Comparison of ENCODE assay signal across 1 cellular context in the genomic region with DNA sequence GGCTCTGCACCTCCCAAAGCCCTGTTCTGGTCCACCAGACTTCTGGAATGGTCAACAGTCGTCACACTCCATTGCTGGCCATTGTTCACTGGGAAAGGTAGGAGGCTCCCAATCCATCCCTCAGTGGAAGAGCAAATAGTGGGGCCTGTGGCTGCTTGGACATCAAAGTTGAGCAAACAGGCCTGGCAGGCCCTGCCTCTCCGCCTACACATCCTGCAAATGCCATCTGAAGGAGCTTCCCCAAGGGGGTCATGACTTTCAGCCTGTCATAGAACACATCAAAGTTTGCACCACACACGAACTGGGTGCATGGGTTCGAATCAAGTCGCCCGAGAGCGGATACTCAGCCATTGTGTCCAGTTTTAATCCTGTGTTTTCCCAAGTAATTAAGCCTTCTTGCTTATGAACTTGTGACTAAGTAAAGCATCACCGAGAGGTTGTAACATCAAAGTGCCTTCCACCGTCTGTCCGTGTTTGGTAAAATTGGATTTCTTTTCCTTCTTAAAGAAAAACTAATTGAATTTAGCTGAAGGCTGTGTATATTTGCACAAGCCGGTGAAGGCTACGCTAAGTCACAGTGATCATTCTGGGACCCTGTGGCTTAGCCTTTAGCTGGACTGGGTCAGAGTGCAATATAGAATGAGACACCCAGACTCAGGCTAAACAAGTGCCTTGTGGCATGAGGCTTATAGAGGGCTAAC.
A peak's percentile ranks its signal among the peaks of the same experiment; 100 is the strongest.
TF ChIP-seq lines count a peak whose summit lies in the region.

No MANE protein-coding gene starts in this region.

TF ChIP-seq in HepG2, 621 proteins besides CTCF, POLR2A, EP300 and RAD21 (continued from another document and continues in another):
- TF ChIP-seq, protein P1, sequence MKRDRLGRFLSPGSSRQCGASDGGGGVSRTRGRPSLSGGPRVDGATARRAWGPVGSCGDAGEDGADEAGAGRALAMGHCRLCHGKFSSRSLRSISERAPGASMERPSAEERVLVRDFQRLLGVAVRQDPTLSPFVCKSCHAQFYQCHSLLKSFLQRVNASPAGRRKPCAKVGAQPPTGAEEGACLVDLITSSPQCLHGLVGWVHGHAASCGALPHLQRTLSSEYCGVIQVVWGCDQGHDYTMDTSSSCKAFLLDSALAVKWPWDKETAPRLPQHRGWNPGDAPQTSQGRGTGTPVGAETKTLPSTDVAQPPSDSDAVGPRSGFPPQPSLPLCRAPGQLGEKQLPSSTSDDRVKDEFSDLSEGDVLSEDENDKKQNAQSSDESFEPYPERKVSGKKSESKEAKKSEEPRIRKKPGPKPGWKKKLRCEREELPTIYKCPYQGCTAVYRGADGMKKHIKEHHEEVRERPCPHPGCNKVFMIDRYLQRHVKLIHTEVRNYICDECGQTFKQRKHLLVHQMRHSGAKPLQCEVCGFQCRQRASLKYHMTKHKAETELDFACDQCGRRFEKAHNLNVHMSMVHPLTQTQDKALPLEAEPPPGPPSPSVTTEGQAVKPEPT (CRISPR knock-in tag; IDR thresholded peaks at IDR 0.05; ENCODE audit: low read depth): no peak
- no peak for TF ChIP-seq ZSCAN30 (CRISPR knock-in tag; IDR thresholded peaks at IDR 0.05)
- TF ChIP-seq SP2 (CRISPR knock-in tag; IDR thresholded peaks at IDR 0.05): no peak
- no peak for TF ChIP-seq EHMT2 (IDR thresholded peaks at IDR 0.05; ENCODE audit: borderline replicate concordance, low read depth, low read length)
- TF ChIP-seq KAT8 (CRISPR knock-in tag; IDR thresholded peaks at IDR 0.05): peak; percentile 64; the same call in 1 of the 2 replicates
- TF ChIP-seq PCBP1 (IDR thresholded peaks at IDR 0.05; ENCODE audit: borderline replicate concordance, low read depth, low read length): no peak
- no peak for TF ChIP-seq ZNF34 (CRISPR knock-in tag; IDR thresholded peaks at IDR 0.05; ENCODE audit: borderline replicate concordance)
- TF ChIP-seq, protein P2, sequence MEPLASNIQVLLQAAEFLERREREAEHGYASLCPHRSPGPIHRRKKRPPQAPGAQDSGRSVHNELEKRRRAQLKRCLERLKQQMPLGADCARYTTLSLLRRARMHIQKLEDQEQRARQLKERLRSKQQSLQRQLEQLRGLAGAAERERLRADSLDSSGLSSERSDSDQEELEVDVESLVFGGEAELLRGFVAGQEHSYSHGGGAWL (CRISPR knock-in tag; IDR thresholded peaks at IDR 0.05): no peak
- TF ChIP-seq, protein P3, sequence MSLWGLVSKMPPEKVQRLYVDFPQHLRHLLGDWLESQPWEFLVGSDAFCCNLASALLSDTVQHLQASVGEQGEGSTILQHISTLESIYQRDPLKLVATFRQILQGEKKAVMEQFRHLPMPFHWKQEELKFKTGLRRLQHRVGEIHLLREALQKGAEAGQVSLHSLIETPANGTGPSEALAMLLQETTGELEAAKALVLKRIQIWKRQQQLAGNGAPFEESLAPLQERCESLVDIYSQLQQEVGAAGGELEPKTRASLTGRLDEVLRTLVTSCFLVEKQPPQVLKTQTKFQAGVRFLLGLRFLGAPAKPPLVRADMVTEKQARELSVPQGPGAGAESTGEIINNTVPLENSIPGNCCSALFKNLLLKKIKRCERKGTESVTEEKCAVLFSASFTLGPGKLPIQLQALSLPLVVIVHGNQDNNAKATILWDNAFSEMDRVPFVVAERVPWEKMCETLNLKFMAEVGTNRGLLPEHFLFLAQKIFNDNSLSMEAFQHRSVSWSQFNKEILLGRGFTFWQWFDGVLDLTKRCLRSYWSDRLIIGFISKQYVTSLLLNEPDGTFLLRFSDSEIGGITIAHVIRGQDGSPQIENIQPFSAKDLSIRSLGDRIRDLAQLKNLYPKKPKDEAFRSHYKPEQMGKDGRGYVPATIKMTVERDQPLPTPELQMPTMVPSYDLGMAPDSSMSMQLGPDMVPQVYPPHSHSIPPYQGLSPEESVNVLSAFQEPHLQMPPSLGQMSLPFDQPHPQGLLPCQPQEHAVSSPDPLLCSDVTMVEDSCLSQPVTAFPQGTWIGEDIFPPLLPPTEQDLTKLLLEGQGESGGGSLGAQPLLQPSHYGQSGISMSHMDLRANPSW (CRISPR knock-in tag; IDR thresholded peaks at IDR 0.05; ENCODE audit: borderline replicate concordance): no peak
- no peak for TF ChIP-seq SMAD1 (CRISPR knock-in tag; IDR thresholded peaks at IDR 0.05; ENCODE audit: borderline replicate concordance, low read depth)
- TF ChIP-seq, protein P4, sequence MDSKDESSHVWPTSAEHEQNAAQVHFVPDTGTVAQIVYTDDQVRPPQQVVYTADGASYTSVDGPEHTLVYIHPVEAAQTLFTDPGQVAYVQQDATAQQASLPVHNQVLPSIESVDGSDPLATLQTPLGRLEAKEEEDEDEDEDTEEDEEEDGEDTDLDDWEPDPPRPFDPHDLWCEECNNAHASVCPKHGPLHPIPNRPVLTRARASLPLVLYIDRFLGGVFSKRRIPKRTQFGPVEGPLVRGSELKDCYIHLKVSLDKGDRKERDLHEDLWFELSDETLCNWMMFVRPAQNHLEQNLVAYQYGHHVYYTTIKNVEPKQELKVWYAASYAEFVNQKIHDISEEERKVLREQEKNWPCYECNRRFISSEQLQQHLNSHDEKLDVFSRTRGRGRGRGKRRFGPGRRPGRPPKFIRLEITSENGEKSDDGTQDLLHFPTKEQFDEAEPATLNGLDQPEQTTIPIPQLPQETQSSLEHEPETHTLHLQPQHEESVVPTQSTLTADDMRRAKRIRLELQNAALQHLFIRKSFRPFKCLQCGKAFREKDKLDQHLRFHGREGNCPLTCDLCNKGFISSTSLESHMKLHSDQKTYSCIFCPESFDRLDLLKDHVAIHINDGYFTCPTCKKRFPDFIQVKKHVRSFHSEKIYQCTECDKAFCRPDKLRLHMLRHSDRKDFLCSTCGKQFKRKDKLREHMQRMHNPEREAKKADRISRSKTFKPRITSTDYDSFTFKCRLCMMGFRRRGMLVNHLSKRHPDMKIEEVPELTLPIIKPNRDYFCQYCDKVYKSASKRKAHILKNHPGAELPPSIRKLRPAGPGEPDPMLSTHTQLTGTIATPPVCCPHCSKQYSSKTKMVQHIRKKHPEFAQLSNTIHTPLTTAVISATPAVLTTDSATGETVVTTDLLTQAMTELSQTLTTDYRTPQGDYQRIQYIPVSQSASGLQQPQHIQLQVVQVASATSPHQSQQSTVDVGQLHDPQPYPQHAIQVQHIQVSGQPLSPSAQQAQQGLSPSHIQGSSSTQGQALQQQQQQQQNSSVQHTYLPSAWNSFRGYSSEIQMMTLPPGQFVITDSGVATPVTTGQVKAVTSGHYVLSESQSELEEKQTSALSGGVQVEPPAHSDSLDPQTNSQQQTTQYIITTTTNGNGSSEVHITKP (CRISPR knock-in tag; IDR thresholded peaks at IDR 0.05; ENCODE audit: low read depth): peak; percentile 72; the same call in 1 of the 2 replicates
- peak; percentile 60; the same call in 1 of the 2 replicates for TF ChIP-seq ZNF136 (CRISPR knock-in tag; IDR thresholded peaks at IDR 0.05; ENCODE audit: low read depth)
- TF ChIP-seq ZSCAN21 (CRISPR knock-in tag; IDR thresholded peaks at IDR 0.05; ENCODE audit: borderline replicate concordance): no peak
- TF ChIP-seq ZNF343 (CRISPR knock-in tag; IDR thresholded peaks at IDR 0.05): peak; percentile 64; the same call in 1 of the 2 replicates
- TF ChIP-seq, protein P5, sequence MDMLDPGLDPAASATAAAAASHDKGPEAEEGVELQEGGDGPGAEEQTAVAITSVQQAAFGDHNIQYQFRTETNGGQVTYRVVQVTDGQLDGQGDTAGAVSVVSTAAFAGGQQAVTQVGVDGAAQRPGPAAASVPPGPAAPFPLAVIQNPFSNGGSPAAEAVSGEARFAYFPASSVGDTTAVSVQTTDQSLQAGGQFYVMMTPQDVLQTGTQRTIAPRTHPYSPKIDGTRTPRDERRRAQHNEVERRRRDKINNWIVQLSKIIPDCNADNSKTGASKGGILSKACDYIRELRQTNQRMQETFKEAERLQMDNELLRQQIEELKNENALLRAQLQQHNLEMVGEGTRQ (IDR thresholded peaks at IDR 0.05; ENCODE audit: low read depth, low read length): no peak
- TF ChIP-seq, protein P5 (CRISPR knock-in tag; IDR thresholded peaks at IDR 0.05; ENCODE audit: borderline replicate concordance): no peak
- peak; percentile 58; the same call in 1 of the 2 replicates for TF ChIP-seq SNAPC2 (CRISPR knock-in tag; IDR thresholded peaks at IDR 0.05)
- TF ChIP-seq, protein P6, sequence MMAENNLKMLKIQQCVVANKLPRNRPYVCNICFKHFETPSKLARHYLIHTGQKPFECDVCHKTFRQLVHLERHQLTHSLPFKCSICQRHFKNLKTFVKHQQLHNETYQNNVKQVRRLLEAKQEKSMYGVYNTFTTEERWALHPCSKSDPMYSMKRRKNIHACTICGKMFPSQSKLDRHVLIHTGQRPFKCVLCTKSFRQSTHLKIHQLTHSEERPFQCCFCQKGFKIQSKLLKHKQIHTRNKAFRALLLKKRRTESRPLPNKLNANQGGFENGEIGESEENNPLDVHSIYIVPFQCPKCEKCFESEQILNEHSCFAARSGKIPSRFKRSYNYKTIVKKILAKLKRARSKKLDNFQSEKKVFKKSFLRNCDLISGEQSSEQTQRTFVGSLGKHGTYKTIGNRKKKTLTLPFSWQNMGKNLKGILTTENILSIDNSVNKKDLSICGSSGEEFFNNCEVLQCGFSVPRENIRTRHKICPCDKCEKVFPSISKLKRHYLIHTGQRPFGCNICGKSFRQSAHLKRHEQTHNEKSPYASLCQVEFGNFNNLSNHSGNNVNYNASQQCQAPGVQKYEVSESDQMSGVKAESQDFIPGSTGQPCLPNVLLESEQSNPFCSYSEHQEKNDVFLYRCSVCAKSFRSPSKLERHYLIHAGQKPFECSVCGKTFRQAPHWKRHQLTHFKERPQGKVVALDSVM (CRISPR knock-in tag; IDR thresholded peaks at IDR 0.05): no peak
- TF ChIP-seq ZSCAN22 (CRISPR knock-in tag; IDR thresholded peaks at IDR 0.05): peak; percentile 30; the same call in 1 of the 2 replicates
- TF ChIP-seq HMG20B (CRISPR knock-in tag; conservative IDR thresholded peaks at IDR 0.05): peak; percentile 79; the same call in 1 of the 2 replicates
- TF ChIP-seq ZNF501 (CRISPR knock-in tag; IDR thresholded peaks at IDR 0.05): peak; percentile 80; the same call in 1 of the 2 replicates
- no peak for TF ChIP-seq ZNF234 (CRISPR knock-in tag; conservative IDR thresholded peaks at IDR 0.05)
- TF ChIP-seq, protein P7, sequence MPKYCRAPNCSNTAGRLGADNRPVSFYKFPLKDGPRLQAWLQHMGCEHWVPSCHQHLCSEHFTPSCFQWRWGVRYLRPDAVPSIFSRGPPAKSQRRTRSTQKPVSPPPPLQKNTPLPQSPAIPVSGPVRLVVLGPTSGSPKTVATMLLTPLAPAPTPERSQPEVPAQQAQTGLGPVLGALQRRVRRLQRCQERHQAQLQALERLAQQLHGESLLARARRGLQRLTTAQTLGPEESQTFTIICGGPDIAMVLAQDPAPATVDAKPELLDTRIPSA (CRISPR knock-in tag; IDR thresholded peaks at IDR 0.05; ENCODE audit: borderline replicate concordance): no peak
- TF ChIP-seq LCORL (IDR thresholded peaks at IDR 0.05): no peak
- TF ChIP-seq LCORL (CRISPR knock-in tag; IDR thresholded peaks at IDR 0.05): peak; percentile 95
- no peak for TF ChIP-seq ZNF83 (CRISPR knock-in tag; IDR thresholded peaks at IDR 0.05; ENCODE audit: borderline replicate concordance)
- TF ChIP-seq, protein P8, sequence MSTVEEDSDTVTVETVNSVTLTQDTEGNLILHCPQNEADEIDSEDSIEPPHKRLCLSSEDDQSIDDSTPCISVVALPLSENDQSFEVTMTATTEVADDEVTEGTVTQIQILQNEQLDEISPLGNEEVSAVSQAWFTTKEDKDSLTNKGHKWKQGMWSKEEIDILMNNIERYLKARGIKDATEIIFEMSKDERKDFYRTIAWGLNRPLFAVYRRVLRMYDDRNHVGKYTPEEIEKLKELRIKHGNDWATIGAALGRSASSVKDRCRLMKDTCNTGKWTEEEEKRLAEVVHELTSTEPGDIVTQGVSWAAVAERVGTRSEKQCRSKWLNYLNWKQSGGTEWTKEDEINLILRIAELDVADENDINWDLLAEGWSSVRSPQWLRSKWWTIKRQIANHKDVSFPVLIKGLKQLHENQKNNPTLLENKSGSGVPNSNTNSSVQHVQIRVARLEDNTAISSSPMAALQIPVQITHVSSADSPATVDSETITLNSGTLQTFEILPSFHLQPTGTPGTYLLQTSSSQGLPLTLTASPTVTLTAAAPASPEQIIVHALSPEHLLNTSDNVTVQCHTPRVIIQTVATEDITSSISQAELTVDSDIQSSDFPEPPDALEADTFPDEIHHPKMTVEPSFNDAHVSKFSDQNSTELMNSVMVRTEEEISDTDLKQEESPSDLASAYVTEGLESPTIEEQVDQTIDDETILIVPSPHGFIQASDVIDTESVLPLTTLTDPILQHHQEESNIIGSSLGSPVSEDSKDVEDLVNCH (CRISPR knock-in tag; IDR thresholded peaks at IDR 0.05): no peak
- TF ChIP-seq, protein P9, sequence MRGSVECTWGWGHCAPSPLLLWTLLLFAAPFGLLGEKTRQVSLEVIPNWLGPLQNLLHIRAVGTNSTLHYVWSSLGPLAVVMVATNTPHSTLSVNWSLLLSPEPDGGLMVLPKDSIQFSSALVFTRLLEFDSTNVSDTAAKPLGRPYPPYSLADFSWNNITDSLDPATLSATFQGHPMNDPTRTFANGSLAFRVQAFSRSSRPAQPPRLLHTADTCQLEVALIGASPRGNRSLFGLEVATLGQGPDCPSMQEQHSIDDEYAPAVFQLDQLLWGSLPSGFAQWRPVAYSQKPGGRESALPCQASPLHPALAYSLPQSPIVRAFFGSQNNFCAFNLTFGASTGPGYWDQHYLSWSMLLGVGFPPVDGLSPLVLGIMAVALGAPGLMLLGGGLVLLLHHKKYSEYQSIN (CRISPR knock-in tag; IDR thresholded peaks at IDR 0.05; ENCODE audit: borderline replicate concordance): no peak
- peak; percentile 90 for TF ChIP-seq ESRRA (CRISPR knock-in tag; IDR thresholded peaks at IDR 0.05; ENCODE audit: low read depth)
- TF ChIP-seq MZF1 (CRISPR knock-in tag; IDR thresholded peaks at IDR 0.05; ENCODE audit: borderline replicate concordance): 0 out of 2 replicates have a peak, but pooled peaks have one; percentile 50
- TF ChIP-seq RARA (CRISPR knock-in tag; IDR thresholded peaks at IDR 0.05): peak; percentile 84
- TF ChIP-seq ZNF547 (CRISPR knock-in tag; IDR thresholded peaks at IDR 0.05): 0 out of 2 replicates have a peak, but pooled peaks have one; percentile 78
- TF ChIP-seq, protein P10, sequence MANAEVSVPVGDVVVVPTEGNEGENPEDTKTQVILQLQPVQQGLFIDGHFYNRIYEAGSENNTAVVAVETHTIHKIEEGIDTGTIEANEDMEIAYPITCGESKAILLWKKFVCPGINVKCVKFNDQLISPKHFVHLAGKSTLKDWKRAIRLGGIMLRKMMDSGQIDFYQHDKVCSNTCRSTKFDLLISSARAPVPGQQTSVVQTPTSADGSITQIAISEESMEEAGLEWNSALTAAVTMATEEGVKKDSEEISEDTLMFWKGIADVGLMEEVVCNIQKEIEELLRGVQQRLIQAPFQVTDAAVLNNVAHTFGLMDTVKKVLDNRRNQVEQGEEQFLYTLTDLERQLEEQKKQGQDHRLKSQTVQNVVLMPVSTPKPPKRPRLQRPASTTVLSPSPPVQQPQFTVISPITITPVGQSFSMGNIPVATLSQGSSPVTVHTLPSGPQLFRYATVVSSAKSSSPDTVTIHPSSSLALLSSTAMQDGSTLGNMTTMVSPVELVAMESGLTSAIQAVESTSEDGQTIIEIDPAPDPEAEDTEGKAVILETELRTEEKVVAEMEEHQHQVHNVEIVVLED (CRISPR knock-in tag; IDR thresholded peaks at IDR 0.05; ENCODE audit: borderline replicate concordance): peak; percentile 36; the same call in 1 of the 2 replicates
